Comparison of ENCODE assay signal across 18 cellular contexts in genomic region chr5:141838326-141839014, GRCh38. TPM values are rescaled to one million over a fixed set of nuclear protein-coding genes. Genes with fewer than 3 reads are reported as not detected.
A peak's percentile ranks its signal among the peaks of the same experiment; 100 is the strongest.
DNase-seq lines count a peak whose midpoint lies in the region; ATAC-seq and TF ChIP-seq lines count a peak whose summit lies in the region.
"Had no signal": no experiment of that assay in that cellular context is flagged by ENCODE, and none has a peak within 500 bp of the region (broad histone marks: within the 10 kb centered on the region; RNA-seq: fewer than 3 reads in every experiment).

No MANE protein-coding gene starts in this region.

- no peaks in the 10 kb centered on the region for H4K20me1 ChIP-seq in BLaER1
- H4K20me1 ChIP-seq in osteoblast (ENCODE audit: insufficient read depth, low read length): no peaks in the 10 kb centered on the region

- no peak overlapping the region for H2AFZ ChIP-seq in osteoblast (ENCODE audit: low read length)

- H3K27ac ChIP-seq in BLaER1: peak overlapping the region; percentile 92
- no peak overlapping the region for H3K27ac ChIP-seq in osteoblast (ENCODE audit: low read depth, low read length)
- H3K27ac ChIP-seq in spleen: no peak overlapping the region
- H3K27ac ChIP-seq: cardiac muscle cell, pancreas had no signal

- intact Hi-C loops in spleen (cut with DNase I; ENCODE audit: low total_unique reads): no loop called here

- H3K27ac Mint-ChIP-seq in endothelial cell (ENCODE audit: unreplicated experiment): peak overlapping the region; percentile 93
- no peak overlapping the region for H3K27ac Mint-ChIP-seq in activated T-cell treated with anti-CD3 and anti-CD28 coated beads, Interleukin-2, amount 50 U/mL, for 72 hours
- H3K27ac Mint-ChIP-seq: activated naive CD8-positive, alpha-beta T cell had no signal

- no peak overlapping the region for H3K4me3 Mint-ChIP-seq in endothelial cell (ENCODE audit: unreplicated experiment)
- peak overlapping the region in 1 of 2 donors; percentile 35 for H3K4me3 Mint-ChIP-seq in activated T-cell treated with anti-CD3 and anti-CD28 coated beads, Interleukin-2, amount 50 U/mL, for 72 hours
- H3K4me3 Mint-ChIP-seq: activated CD4-positive, alpha-beta T cell treated with anti-CD3 and anti-CD28 coated beads for 36 hours; activated naive CD8-positive, alpha-beta T cell had no signal

- no peaks in the 10 kb centered on the region for H3K79me2 ChIP-seq in osteoblast (ENCODE audit: insufficient read depth, low read length)

- H3K36me3 Mint-ChIP-seq in endothelial cell (ENCODE audit: low read depth, unreplicated experiment): peaks cover 5% of the 10 kb centered on the region
- H3K36me3 Mint-ChIP-seq in activated T-cell treated with anti-CD3 and anti-CD28 coated beads, Interleukin-2, amount 50 U/mL, for 72 hours (ENCODE audit: insufficient read depth in 2 of 2): no peaks in the 10 kb centered on the region
- H3K36me3 Mint-ChIP-seq: activated naive CD8-positive, alpha-beta T cell had no signal

- WGBS in spleen, 5 donors: 70 to 94% (median 85%) methylated on average over 10 to 11 of the region's 11 CpGs

- TF ChIP-seq CTCF in endothelial cell (IDR thresholded peaks at IDR 0.05; ENCODE audit: unreplicated experiment): no peak
- TF ChIP-seq CTCF in osteoblast (IDR thresholded peaks at IDR 0.05; ENCODE audit: extremely low read depth, low read depth, low read length): no peak
- TF ChIP-seq CTCF in spleen (IDR thresholded peaks at IDR 0.05 in 8 of 11, conservative IDR thresholded peaks at IDR 0.05 in 3 of 11): no peak

- no peaks in the 10 kb centered on the region for H3K9me3 ChIP-seq in BLaER1
- no peaks in the 10 kb centered on the region for H3K9me3 ChIP-seq in osteoblast (ENCODE audit: low read depth, low read length)
- no peaks in the 10 kb centered on the region for H3K9me3 ChIP-seq in spleen
- H3K9me3 ChIP-seq: gastroesophageal sphincter, pancreas had no signal

- TF ChIP-seq POLR2A in spleen (IDR thresholded peaks at IDR 0.05): no peak

- H3K27me3 Mint-ChIP-seq in endothelial cell (ENCODE audit: unreplicated experiment): peaks cover 6% of the 10 kb centered on the region
- H3K27me3 Mint-ChIP-seq in activated T-cell treated with anti-CD3 and anti-CD28 coated beads, Interleukin-2, amount 50 U/mL, for 72 hours (ENCODE audit: low read depth): peaks cover 6% of the 10 kb centered on the region
- H3K27me3 Mint-ChIP-seq: activated naive CD8-positive, alpha-beta T cell had no signal

- peak; percentile 91 for DNase-seq in NCI-H82 (lab: John Stamatoyannopoulos, UW)
- DNase-seq in endothelial cell (ENCODE audit: low spot score): no peak
- no peak for DNase-seq in osteoblast (ENCODE audit: insufficient read length, low spot score, missing footprints)
- DNase-seq in activated T-cell treated with anti-CD3 and anti-CD28 coated beads, Interleukin-2, amount 50 U/mL, for 72 hours: no peak
- no peak for DNase-seq in spleen
- DNase-seq: activated T-cell treated with anti-CD3 and anti-CD28 coated beads for 4 hours, islet precursor cell, NCI-H2081, NCI-H748 treated with DMSO at 0.1 percent for 48 hours, pancreas had no signal

- no peaks in the 10 kb centered on the region for H3K36me3 ChIP-seq in BLaER1
- no peaks in the 10 kb centered on the region for H3K36me3 ChIP-seq in osteoblast (ENCODE audit: insufficient read depth, low read length)
- H3K36me3 ChIP-seq in spleen: no peaks in the 10 kb centered on the region
- H3K36me3 ChIP-seq: cardiac muscle cell, gastroesophageal sphincter, pancreas had no signal

- no peaks in the 10 kb centered on the region for H3K9me3 Mint-ChIP-seq in endothelial cell (ENCODE audit: unreplicated experiment)
- H3K9me3 Mint-ChIP-seq in activated T-cell treated with anti-CD3 and anti-CD28 coated beads, Interleukin-2, amount 50 U/mL, for 72 hours: no peaks in the 10 kb centered on the region

- ATAC-seq in GM21423 (IDR thresholded peaks at IDR 0.05; ENCODE audit: unreplicated experiment) (no peak), GM21717 (IDR thresholded peaks at IDR 0.05; ENCODE audit: unreplicated experiment) (no peak)
- no peak for ATAC-seq in activated T-cell treated with anti-CD3 and anti-CD28 coated beads, Interleukin-2, amount 50 U/mL, for 72 hours (replicated peaks in 1 of 2)
- ATAC-seq: gastroesophageal sphincter, pancreas had no signal

- H3K4me2 ChIP-seq in BLaER1 (peak overlapping the region; percentile 96), osteoblast (ENCODE audit: insufficient read depth, low read length) (peak overlapping the region; percentile 43)

- no peaks in the 10 kb centered on the region for H3K27me3 ChIP-seq in BLaER1
- no peaks in the 10 kb centered on the region for H3K27me3 ChIP-seq in osteoblast (ENCODE audit: insufficient read depth, low read length)
- peaks cover 0 to 23% (median 0%) of the 10 kb centered on the region in 7 donors for H3K27me3 ChIP-seq in spleen (replicated peaks in 1 of 7)
- H3K27me3 ChIP-seq: pancreas had no signal

- peak overlapping the region; percentile 58; the same call in 1 of the 2 replicates for H3K4me3 ChIP-seq in BLaER1
- H3K4me3 ChIP-seq in osteoblast (ENCODE audit: insufficient read depth, low read length): peak overlapping the region; percentile 13
- no peak overlapping the region for H3K4me3 ChIP-seq in spleen
- H3K4me3 ChIP-seq: cardiac muscle cell, gastroesophageal sphincter, pancreas had no signal

- peaks cover 80% of the 10 kb centered on the region for H3K4me1 Mint-ChIP-seq in endothelial cell (ENCODE audit: unreplicated experiment)
- peaks cover 17% of the 10 kb centered on the region for H3K4me1 Mint-ChIP-seq in activated T-cell treated with anti-CD3 and anti-CD28 coated beads, Interleukin-2, amount 50 U/mL, for 72 hours (ENCODE audit: low read depth)

- peak overlapping the region; percentile 85 for H3K9ac ChIP-seq in BLaER1

- peaks cover 96% of the 10 kb centered on the region for H3K4me1 ChIP-seq in BLaER1
- peaks cover 19% of the 10 kb centered on the region for H3K4me1 ChIP-seq in osteoblast (ENCODE audit: insufficient read depth, low read length)
- H3K4me1 ChIP-seq in spleen: peaks cover 0 to 41% (median 14%) of the 10 kb centered on the region in 6 donors

RNA-seq across cellular contexts. Expression of gene PCDH1, which starts 39.7 kb away (rescaled TPM):
- total RNA-seq in endothelial cell (ENCODE audit: unreplicated experiment) (140 TPM), osteoblast (0.29 and 1.4 TPM in 2 replicates), spleen (10 to 100 TPM in 2 of 7 donors, 1 to 10 TPM in 5; 2.6 to 11.4 (median 7.4) TPM)
- total RNA-seq in activated T-cell treated with anti-CD3 and anti-CD28 coated beads, Interleukin-2, amount 50 U/mL, for 72 hours: under 1 TPM in 1 of 2 donors, not detected in 1; 0.25 TPM
- 1 to 10 TPM in 2 of 3 donors, under 1 TPM in 1; 0.30 to 2.2 (median 1.4) TPM for polyA plus RNA-seq in spleen
- total RNA-seq: activated CD4-positive, alpha-beta T cell treated with anti-CD3 and anti-CD28 coated beads for 36 hours; T-helper 2 cell treated with Interferon-gamma antibody and Interleukin-4, amounts not matched to agents 100 ng/mL and 5 ng/mL, for 36 hours had no signal

Comparison
In these comparisons a context has a peak if more than half of its experiments do, and no peak if none do; other contexts are left out.
1. H3K4me3 ChIP-seq: peak in BLaER1 (single experiment) and osteoblast (single experiment); none in spleen (0 of 8).
2. RNA of gene PCDH1, which starts 39.7 kb away (total RNA-seq): 140 TPM in endothelial cell (single experiment); 2.6 to 11.4 TPM in spleen, 0.29 to 1.4 TPM in osteoblast and 0.25 TPM in activated T-cell treated with anti-CD3 and anti-CD28 coated beads, Interleukin-2, amount 50 U/mL, for 72 hours; every median in the first group is over 10 times any median in the second.